In the genomic region with DNA sequence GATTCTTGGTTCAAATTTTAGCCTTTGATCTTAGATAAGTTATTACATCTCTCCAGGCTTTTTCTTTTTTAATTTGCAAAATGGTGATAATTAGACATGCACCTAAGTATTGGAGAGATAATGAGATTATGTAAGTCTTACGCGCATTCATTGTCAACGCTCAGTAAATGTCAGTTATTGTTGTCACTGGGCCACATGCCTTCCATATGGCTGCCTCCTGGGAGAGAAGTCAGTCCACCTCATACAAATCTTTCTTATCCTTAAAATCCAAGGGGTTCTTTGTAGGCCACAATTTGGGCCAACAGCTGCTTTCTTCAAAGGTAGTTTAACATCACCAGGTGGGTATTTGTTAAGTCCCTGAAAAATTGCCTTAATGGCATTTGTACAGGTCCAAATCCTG, we compare ENCODE assay signal across 21 cellular contexts. TPM values are rescaled to one million over a fixed set of nuclear protein-coding genes. Genes with fewer than 3 reads are reported as not detected.
DNase-seq lines count a peak whose midpoint lies in the region; ATAC-seq and TF ChIP-seq lines count a peak whose summit lies in the region.
"Had no signal": no experiment of that assay in that cellular context is flagged by ENCODE, and none has a peak within 500 bp of the region (broad histone marks: within the 10 kb centered on the region; RNA-seq: fewer than 3 reads in every experiment).

No MANE protein-coding gene starts in this region.

- H3K27me3 Mint-ChIP-seq in nephron (ENCODE audit: low read depth) = no peaks in the 10 kb centered on the region

- H2AFZ ChIP-seq in OCI-LY7 (ENCODE audit: low read length) = no peak overlapping the region

- intact Hi-C loops in OCI-LY7 (cut with micrococcal nuclease; ENCODE audit: unreplicated experiment) = no loop called here

- ATAC-seq in GM18873 (IDR thresholded peaks at IDR 0.05; ENCODE audit: low FRiP score, unreplicated experiment) = no peak
- ATAC-seq: CD8-positive, alpha-beta T cell had no signal

- POLR2A ChIA-PET in OCI-LY7 (lab: Charles Lee) = no interaction called here

- H3K4me1 ChIP-seq in OCI-LY7 (ENCODE audit: insufficient read depth, low read length, poor library complexity, severe bottlenecking) = no peaks in the 10 kb centered on the region

- no peaks in the 10 kb centered on the region for H3K36me3 ChIP-seq in OCI-LY7 (ENCODE audit: insufficient read depth, low read length)
- H3K36me3 ChIP-seq: BLaER1 had no signal

- peaks cover 24% of the 10 kb centered on the region for H3K4me1 Mint-ChIP-seq in nephron
- H3K4me1 Mint-ChIP-seq: B cell; CD4-positive, CD25-positive, alpha-beta regulatory T cell had no signal

- H3K79me2 ChIP-seq in OCI-LY7 (ENCODE audit: insufficient read depth, low read depth, low read length) = no peaks in the 10 kb centered on the region

- no peaks in the 10 kb centered on the region for H3K9me2 ChIP-seq in OCI-LY7 (ENCODE audit: insufficient read depth, low read length)

- H3K9me3 Mint-ChIP-seq in nephron = no peaks in the 10 kb centered on the region
- H3K9me3 Mint-ChIP-seq: CD4-positive, CD25-positive, alpha-beta regulatory T cell; CD8-positive, alpha-beta T cell had no signal

- DNase-seq in D341Med (ENCODE audit: low spot score) (peak; percentile 52), NCI-H524 treated with DMSO at 0.1 percent for 48 hours (lab: John Stamatoyannopoulos, UW) (peak; percentile 53), NCI-H82 treated with DMSO at 0.1 percent for 48 hours (lab: John Stamatoyannopoulos, UW; ENCODE audit: unreplicated experiment) (peak; percentile 82), SW480 (ENCODE audit: low spot score) (no peak), hippocampal formation (lab: John Stamatoyannopoulos, UW) (no peak), OCI-LY7 (ENCODE audit: low spot score) (no peak)
- DNase-seq: Caco-2; CD4-positive, CD25-positive, alpha-beta regulatory T cell; CD8-positive, alpha-beta T cell; DMS53; DMS79 treated with DMSO at 0.1 percent for 48 hours; GF-D8; GOT3; H7; HCEC 1CT had no signal

- CTCF ChIA-PET in OCI-LY7 (lab: Charles Lee; ENCODE audit: unreplicated experiment) = no interaction called here

- H3K4me2 ChIP-seq in OCI-LY7 (ENCODE audit: low read length) = no peak overlapping the region
- H3K4me2 ChIP-seq: BLaER1 had no signal

- no peaks in the 10 kb centered on the region for H4K20me1 ChIP-seq in OCI-LY7 (ENCODE audit: insufficient read depth, low read length)
- H4K20me1 ChIP-seq: BLaER1 had no signal

- no TSS peak for BruUV-seq in OCI-LY7 (replicated peaks; lab: Mats Ljungman, UMichigan)

- no peak overlapping the region for H3K4me3 ChIP-seq in OCI-LY7 (ENCODE audit: low read depth, low read length, poor library complexity, severe bottlenecking)
- H3K4me3 ChIP-seq: BLaER1 had no signal

- peak overlapping the region; percentile 50 to 92 (median 65) for H3K27ac Mint-ChIP-seq in nephron
- H3K27ac Mint-ChIP-seq: B cell; CD4-positive, CD25-positive, alpha-beta regulatory T cell; CD8-positive, alpha-beta T cell had no signal

- no peaks in the 10 kb centered on the region for H3K9me3 ChIP-seq in OCI-LY7 (ENCODE audit: low read length)
- H3K9me3 ChIP-seq: BLaER1, Caco-2 had no signal

- no peak overlapping the region for H3K27ac ChIP-seq in OCI-LY7 (ENCODE audit: low read depth, low read length, poor library complexity, severe bottlenecking)
- H3K27ac ChIP-seq: 22Rv1, BLaER1, C4-2B had no signal

- H3K36me3 Mint-ChIP-seq in nephron (ENCODE audit: low read depth) = no peaks in the 10 kb centered on the region
- H3K36me3 Mint-ChIP-seq: CD4-positive, CD25-positive, alpha-beta regulatory T cell; CD8-positive, alpha-beta T cell had no signal

- TF ChIP-seq CTCF in nephron (IDR thresholded peaks at IDR 0.05; ENCODE audit: unreplicated experiment in 3 of 3) (no peak), OCI-LY7 (conservative IDR thresholded peaks at IDR 0.05; ENCODE audit: low read length) (no peak)

- no peak overlapping the region for H3K4me3 Mint-ChIP-seq in nephron
- H3K4me3 Mint-ChIP-seq: B cell; CD4-positive, CD25-positive, alpha-beta regulatory T cell; CD8-positive, alpha-beta T cell had no signal

RNA-seq across cellular contexts. Expression of a gene that starts 25.5 kb away (rescaled TPM):
- 0.10 and 0.13 TPM in 2 replicates for total RNA-seq in OCI-LY7 (2014; rRNA removed; shearing (Covaris generic))
- total RNA-seq in OCI-LY7 (2022) = 0.42 and 0.70 TPM in 2 replicates
- total RNA-seq: CD4-positive, CD25-positive, alpha-beta regulatory T cell; CD8-positive, alpha-beta T cell had no signal

Comparison
In these comparisons a context has a peak if more than half of its experiments do, and no peak if none do; other contexts are left out.
1. DNase-seq: peak in D341Med (single experiment), NCI-H524 treated with DMSO at 0.1 percent for 48 hours (single experiment) and NCI-H82 treated with DMSO at 0.1 percent for 48 hours (single experiment); none in SW480 (single experiment), hippocampal formation (0 of 2) and OCI-LY7 (single experiment).